In the genomic region with DNA sequence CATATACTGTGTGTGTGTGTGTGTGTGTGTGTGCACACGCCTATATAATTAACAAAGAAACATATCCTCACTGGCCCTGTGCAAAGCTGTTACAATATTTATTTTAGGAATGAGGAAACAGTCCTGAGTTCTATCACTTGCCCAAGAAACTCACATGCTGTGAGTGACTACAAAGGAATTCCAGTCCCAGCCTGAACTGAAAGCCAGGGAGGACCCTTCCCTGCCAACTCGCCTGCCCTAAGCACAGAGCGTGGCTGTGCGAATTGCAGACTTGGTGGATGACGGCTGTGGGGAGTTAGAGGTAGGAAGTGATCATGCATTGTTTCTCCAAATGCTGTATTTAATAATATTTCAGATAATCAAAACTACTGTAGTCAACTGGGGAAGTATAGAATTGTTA, we compare ENCODE assay signal across 10 cellular contexts. TPM values are rescaled to one million over a fixed set of nuclear protein-coding genes. Genes with fewer than 3 reads are reported as not detected.
DNase-seq lines count a peak whose midpoint lies in the region; ATAC-seq and TF ChIP-seq lines count a peak whose summit lies in the region.
"Had no signal": no experiment of that assay in that cellular context is flagged by ENCODE, and none has a peak within 500 bp of the region (broad histone marks: within the 10 kb centered on the region; RNA-seq: fewer than 3 reads in every experiment).

No MANE protein-coding gene starts in this region.

- CTCF ChIA-PET in Caco-2 (lab: Charles Lee) = interaction anchor here (0.7 kb wide), 1 partner anchor 106 kb away, joined by 4 read pairs; no protein-coding TSS in a partner anchor

- no peaks in the 10 kb centered on the region for H3K4me1 Mint-ChIP-seq in Caco-2 (ENCODE audit: low read depth, unreplicated experiment)
- peaks cover 27% of the 10 kb centered on the region for H3K4me1 Mint-ChIP-seq in chondrocyte (ENCODE audit: low read depth)
- H3K4me1 Mint-ChIP-seq in immature natural killer cell = peaks cover 19 to 22% of the 10 kb centered on the region in 2 donors
- peaks cover 34% of the 10 kb centered on the region for H3K4me1 Mint-ChIP-seq in CD14-positive monocyte

- no peaks in the 10 kb centered on the region for H3K27me3 Mint-ChIP-seq in Caco-2 (ENCODE audit: insufficient read depth, unreplicated experiment)
- H3K27me3 Mint-ChIP-seq in chondrocyte (ENCODE audit: low read depth) = no peaks in the 10 kb centered on the region
- peaks cover 3 to 4% (median 4%) of the 10 kb centered on the region in 3 donors for H3K27me3 Mint-ChIP-seq in immature natural killer cell (ENCODE audit: low read depth in 3 of 3)
- peaks cover 0 to 10% (median 3%) of the 10 kb centered on the region in 3 donors for H3K27me3 Mint-ChIP-seq in CD14-positive monocyte (ENCODE audit: low read depth in 3 of 3)

- no peaks in the 10 kb centered on the region for H3K27me3 ChIP-seq in Caco-2 (replicated peaks; ENCODE audit: control insufficient read depth, insufficient read depth, low read length)
- no peaks in the 10 kb centered on the region for H3K27me3 ChIP-seq in mucosa of rectum (ENCODE audit: control insufficient read depth in 2 of 2, insufficient read depth in 2 of 2, low read length in 2 of 2)
- H3K27me3 ChIP-seq: suprapubic skin had no signal

- intact Hi-C loops in Caco-2 (cut with micrococcal nuclease; ENCODE audit: unreplicated experiment) = loop anchor here (5.0 kb wide), 1 partner anchor 1296 kb away; no protein-coding TSS in a partner anchor
- intact Hi-C loops in CD14-positive monocyte (cut with micrococcal nuclease) = no loop called here

- H3K9me3 Mint-ChIP-seq in Caco-2 (ENCODE audit: unreplicated experiment) (no peaks in the 10 kb centered on the region), chondrocyte (ENCODE audit: low read depth) (no peaks in the 10 kb centered on the region), immature natural killer cell (no peaks in the 10 kb centered on the region), CD14-positive monocyte (peaks cover 0 to 2% (median 0%) of the 10 kb centered on the region in 7 donors)

- no peak overlapping the region for H3K4me3 Mint-ChIP-seq in Caco-2 (ENCODE audit: unreplicated experiment)
- H3K4me3 Mint-ChIP-seq in chondrocyte (ENCODE audit: unreplicated experiment) = no peak overlapping the region
- H3K4me3 Mint-ChIP-seq in immature natural killer cell = no peak overlapping the region
- no peak overlapping the region for H3K4me3 Mint-ChIP-seq in CD14-positive monocyte

- H3K36me3 Mint-ChIP-seq in Caco-2 (ENCODE audit: insufficient read depth, unreplicated experiment) = no peaks in the 10 kb centered on the region
- H3K36me3 Mint-ChIP-seq in chondrocyte (ENCODE audit: low read depth) = no peaks in the 10 kb centered on the region
- H3K36me3 Mint-ChIP-seq in immature natural killer cell = peaks cover 0 to 7% (median 5%) of the 10 kb centered on the region in 3 donors
- no peaks in the 10 kb centered on the region for H3K36me3 Mint-ChIP-seq in CD14-positive monocyte

- peak overlapping the region; percentile 35 to 55 for H3K27ac ChIP-seq in mucosa of rectum (ENCODE audit: low read depth in 2 of 2, low read length in 2 of 2)
- H3K27ac ChIP-seq: suprapubic skin had no signal

- no peaks in the 10 kb centered on the region for H3K36me3 ChIP-seq in Caco-2 (ENCODE audit: control insufficient read depth, insufficient read depth, low read length)
- no peaks in the 10 kb centered on the region for H3K36me3 ChIP-seq in mucosa of rectum (ENCODE audit: control insufficient read depth in 2 of 2, insufficient read depth in 2 of 2, low read length in 2 of 2)
- H3K36me3 ChIP-seq: suprapubic skin had no signal

- H3K4me1 ChIP-seq in Caco-2 = no peaks in the 10 kb centered on the region
- peaks cover 8 to 9% of the 10 kb centered on the region in 2 donors for H3K4me1 ChIP-seq in mucosa of rectum (ENCODE audit: control insufficient read depth in 2 of 2, insufficient read depth in 2 of 2, low read length in 2 of 2)
- H3K4me1 ChIP-seq: suprapubic skin had no signal

- H3K9ac ChIP-seq in mucosa of rectum (ENCODE audit: low read depth in 1 of 2, low read length in 2 of 2) = peak overlapping the region in 1 of 2 donors; percentile 59

- no peaks in the 10 kb centered on the region for H3K9me3 ChIP-seq in Caco-2
- no peaks in the 10 kb centered on the region for H3K9me3 ChIP-seq in mucosa of rectum (ENCODE audit: control insufficient read depth in 2 of 2, low read length in 2 of 2)
- H3K9me3 ChIP-seq: suprapubic skin had no signal

- TF ChIP-seq CTCF in Caco-2 (IDR thresholded peaks at IDR 0.05; ENCODE audit: insufficient read depth in 1 of 2, low read depth in 1 of 2, low read length in 1 of 2, severe bottlenecking in 1 of 2, unreplicated experiment in 1 of 2) (no peak), chondrocyte (IDR thresholded peaks at IDR 0.05) (no peak), CD14-positive monocyte (IDR thresholded peaks at IDR 0.05) (no peak)

- BruUV-seq in Caco-2 (replicated peaks; lab: Mats Ljungman, UMichigan) = no TSS peak

- H3K4me3 ChIP-seq in Caco-2 (ENCODE audit: low read depth, low read length) (no peak overlapping the region), mucosa of rectum (ENCODE audit: low read length in 2 of 2) (peak overlapping the region; percentile 10 to 32)
- H3K4me3 ChIP-seq: suprapubic skin had no signal

- H3K27ac Mint-ChIP-seq in Caco-2 (ENCODE audit: unreplicated experiment) = no peak overlapping the region
- peak overlapping the region; percentile 46 for H3K27ac Mint-ChIP-seq in chondrocyte (ENCODE audit: unreplicated experiment)
- no peak overlapping the region for H3K27ac Mint-ChIP-seq in immature natural killer cell
- peak overlapping the region in 2 of 7 donors; percentile 7 to 74 for H3K27ac Mint-ChIP-seq in CD14-positive monocyte

- POLR2A ChIA-PET in Caco-2 (lab: Charles Lee) = no interaction called here

- ATAC-seq in GM21515 (IDR thresholded peaks at IDR 0.05; ENCODE audit: unreplicated experiment) = no peak
- no peak for ATAC-seq in HG03039 (IDR thresholded peaks at IDR 0.05; ENCODE audit: unreplicated experiment)

- DNase-seq in Caco-2 (peak; percentile 55 to 62), NCI-H69 (lab: John Stamatoyannopoulos, UW) (peak; percentile 15), chondrocyte (ENCODE audit: low spot score) (no peak), immature natural killer cell (no peak), CD14-positive monocyte (ENCODE audit: low spot score) (no peak)
- DNase-seq: NCI-H1092 treated with DMSO at 0.1 percent for 48 hours had no signal

RNA-seq across cellular contexts. Expression of gene CD5, which starts 26.4 kb away (rescaled TPM):
- total RNA-seq in Caco-2 (2022) (not detected in 2 replicates), chondrocyte (not detected in 3 replicates)
- polyA plus RNA-seq in immature natural killer cell (1 to 10 TPM in 1 of 3 donors, under 1 TPM in 2; 0.68 to 1.8 (median 0.80) TPM), CD14-positive monocyte (under 1 TPM; 0.34 to 0.61 TPM)

Comparison
In these comparisons a context has a peak if more than half of its experiments do, and no peak if none do; other contexts are left out.
1. DNase-seq: peak in Caco-2 (2 of 2) and NCI-H69 (single experiment); none in chondrocyte (single experiment), immature natural killer cell (0 of 3) and CD14-positive monocyte (single experiment).